21 cellular contexts compared by ENCODE assay signal in the genomic region with DNA sequence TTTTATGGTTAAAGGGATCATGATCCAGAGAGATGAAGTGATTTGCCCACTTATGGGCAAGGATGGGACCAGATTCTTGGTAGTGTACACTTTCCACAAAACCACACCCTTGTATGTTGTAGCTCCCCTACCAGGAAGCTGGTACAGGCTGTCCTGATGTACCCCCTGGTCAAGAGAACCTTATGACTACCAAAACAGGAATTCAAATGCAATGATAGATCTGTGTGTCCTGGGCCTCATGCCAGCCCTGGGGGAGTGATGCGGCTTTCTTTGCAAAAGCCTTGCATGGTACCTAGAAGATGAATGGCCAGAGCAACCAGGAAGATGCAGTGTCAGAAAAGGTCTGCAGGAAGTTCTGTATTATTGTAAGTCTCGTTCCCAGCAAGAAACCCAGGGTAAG.
A peak's percentile ranks its signal among the peaks of the same experiment; 100 is the strongest.
DNase-seq lines count a peak whose midpoint lies in the region; ATAC-seq and TF ChIP-seq lines count a peak whose summit lies in the region.
"Had no signal": no experiment of that assay in that cellular context is flagged by ENCODE, and none has a peak within 500 bp of the region (broad histone marks: within the 10 kb centered on the region; RNA-seq: fewer than 3 reads in every experiment).

No MANE protein-coding gene starts in this region.

- H3K27me3 ChIP-seq in adipocyte (replicated peaks; ENCODE audit: control insufficient read depth, insufficient read depth, low read length) (no peaks in the 10 kb centered on the region), lung (ENCODE audit: control insufficient read depth, insufficient read depth) (no peaks in the 10 kb centered on the region)
- H3K27me3 ChIP-seq: gastrocnemius medialis, pancreas had no signal

- 69 to 72% methylated on average over 2 of the region's 2 CpGs for WGBS in lung, 2 donors

- peak; percentile 23 for DNase-seq in ACHN
- DNase-seq in HT1080 (ENCODE audit: low read depth): peak; percentile 60
- peak; percentile 7 for DNase-seq in adipocyte (ENCODE audit: low read depth)
- no peak for DNase-seq in lung (ENCODE audit: low spot score)
- DNase-seq in NCI-H2081 (lab: John Stamatoyannopoulos, UW): no peak
- no peak for DNase-seq in NCI-H1092 treated with DMSO at 0.1 percent for 48 hours (lab: John Stamatoyannopoulos, UW)
- no peak for DNase-seq in NCI-H1694 (lab: John Stamatoyannopoulos, UW)
- DNase-seq: activated B cell treated with CpG ODN at 0.5 μM for 24 hours; activated naive CD4-positive, alpha-beta T cell; activated T-cell treated with anti-CD3 and anti-CD28 coated beads, Interleukin-2, amount 50 U/mL, for 72 hours; CD8-positive, alpha-beta memory T cell; gastrocnemius medialis; MV-4-11; NCI-H1436 treated with DMSO at 0.1 percent for 48 hours; NCI-H82; pancreas; stimulated activated naive CD4-positive, alpha-beta T cell; T-cell had no signal

- H3K4me1 ChIP-seq in adipocyte (ENCODE audit: control insufficient read depth, insufficient read depth, low read length) (peaks cover 3% of the 10 kb centered on the region), lung (ENCODE audit: control insufficient read depth in 2 of 2, insufficient read depth in 2 of 2, low read length in 2 of 2) (no peaks in the 10 kb centered on the region)
- H3K4me1 ChIP-seq: gastrocnemius medialis, pancreas had no signal

- H3K4me3 ChIP-seq in adipocyte (ENCODE audit: low read length): no peak overlapping the region
- H3K4me3 ChIP-seq in lung: no peak overlapping the region
- H3K4me3 ChIP-seq: gastrocnemius medialis, pancreas, smooth muscle cell had no signal

- no peak for TF ChIP-seq CTCF in lung (IDR thresholded peaks at IDR 0.05; ENCODE audit: control extremely low read depth, extremely low read depth)

- in situ Hi-C loops in ACHN (cut with HindIII; ENCODE audit: low pct_ligation_motif_present, low pct_unique_long_range_greater_than_20kb, low sequenced_read_pairs): no loop called here

- no peaks in the 10 kb centered on the region for H3K9me3 ChIP-seq in adipocyte (ENCODE audit: control insufficient read depth, low read length)
- H3K9me3 ChIP-seq in lung (ENCODE audit: control insufficient read depth in 2 of 2, insufficient read depth in 1 of 2, low read length in 1 of 2): no peaks in the 10 kb centered on the region
- H3K9me3 ChIP-seq: gastrocnemius medialis, pancreas had no signal

- H3K36me3 ChIP-seq in adipocyte (ENCODE audit: control insufficient read depth, insufficient read depth, low read length, severe bottlenecking) (no peaks in the 10 kb centered on the region), lung (ENCODE audit: control insufficient read depth in 2 of 2, insufficient read depth in 2 of 2, low read length in 2 of 2) (no peaks in the 10 kb centered on the region)
- H3K36me3 ChIP-seq: gastrocnemius medialis, pancreas had no signal

- H3K27ac ChIP-seq in lung (ENCODE audit: low read depth in 1 of 2, low read length in 1 of 2): no peak overlapping the region
- H3K27ac ChIP-seq: gastrocnemius medialis, HL-60, KMS-11, pancreas had no signal

- no peak overlapping the region for H3K9ac ChIP-seq in adipocyte (ENCODE audit: low read length)
- H3K9ac ChIP-seq: KMS-11 had no signal

- peak; percentile 47 for ATAC-seq in lung (ENCODE audit: insufficient read depth, low FRiP score)
- ATAC-seq: activated T-cell treated with anti-CD3 and anti-CD28 coated beads, Interleukin-2, amount 50 U/mL, for 72 hours; gastrocnemius medialis; pancreas; T-cell had no signal

Comparison
In these comparisons a context has a peak if more than half of its experiments do, and no peak if none do; other contexts are left out.
1. DNase-seq: peak in ACHN (single experiment), HT1080 (single experiment) and adipocyte (single experiment); none in lung (single experiment), NCI-H2081 (0 of 2), NCI-H1092 treated with DMSO at 0.1 percent for 48 hours (single experiment) and NCI-H1694 (single experiment).